Comparison of ENCODE assay signal across 15 cellular contexts in genomic region chr4:79198886-79199591, GRCh38.
A peak's percentile ranks its signal among the peaks of the same experiment; 100 is the strongest.
DNase-seq lines count a peak whose midpoint lies in the region; ATAC-seq and TF ChIP-seq lines count a peak whose summit lies in the region.
"Had no signal": no experiment of that assay in that cellular context is flagged by ENCODE, and none has a peak within 500 bp of the region (broad histone marks: within the 10 kb centered on the region; RNA-seq: fewer than 3 reads in every experiment).

No MANE protein-coding gene starts in this region.

- H3K4me1 Mint-ChIP-seq in Calu3 (ENCODE audit: low read depth, unreplicated experiment): peaks cover 24% of the 10 kb centered on the region
- H3K4me1 Mint-ChIP-seq: immature natural killer cell had no signal

- BruUV-seq in Calu3 (replicated peaks; lab: Mats Ljungman, UMichigan): no TSS peak

- H3K27ac Mint-ChIP-seq in Calu3 (ENCODE audit: unreplicated experiment): no peak overlapping the region
- H3K27ac Mint-ChIP-seq: immature natural killer cell had no signal

- H3K9me3 Mint-ChIP-seq in Calu3 (ENCODE audit: low read depth, unreplicated experiment): no peaks in the 10 kb centered on the region

- no peak for TF ChIP-seq CTCF in Calu3 (IDR thresholded peaks at IDR 0.05; ENCODE audit: unreplicated experiment)

- H3K27me3 Mint-ChIP-seq in Calu3 (ENCODE audit: unreplicated experiment): no peaks in the 10 kb centered on the region

- DNase-seq in Calu3 (peak; percentile 4), NCI-H1105 treated with DMSO at 0.1 percent for 48 hours (lab: John Stamatoyannopoulos, UW) (peak; percentile 92), NCI-H526 (lab: John Stamatoyannopoulos, UW) (peak; percentile 7 to 40), erythroblast (lab: John Stamatoyannopoulos, UW) (peak; percentile 19 to 44), T-helper 2 cell (no peak), DMS114 treated with DMSO at 0.1 percent for 48 hours (lab: John Stamatoyannopoulos, UW; ENCODE audit: unreplicated experiment) (no peak), SW 1271 (lab: John Stamatoyannopoulos, UW) (no peak)
- DNase-seq: ACHN; activated CD4-positive, alpha-beta T cell treated with anti-CD3 and anti-CD28 coated beads, Interleukin-2, amount 50 U/mL, for 1 hour; immature natural killer cell; Karpas-422; psoas muscle; stimulated activated CD8-positive, alpha-beta memory T cell treated with anti-CD3 and anti-CD28 coated beads, Interleukin-4, amount 100 ng/mL, for 48 hours; upper lobe of left lung had no signal

- intact Hi-C loops in Calu3 (cut with micrococcal nuclease; ENCODE audit: unreplicated experiment): no loop called here

- H3K36me3 Mint-ChIP-seq in Calu3 (ENCODE audit: insufficient read depth, unreplicated experiment): no peaks in the 10 kb centered on the region
- H3K36me3 Mint-ChIP-seq: immature natural killer cell had no signal

- H3K4me3 Mint-ChIP-seq in Calu3 (ENCODE audit: low read depth, unreplicated experiment): no peak overlapping the region
- H3K4me3 Mint-ChIP-seq: immature natural killer cell had no signal

- ATAC-seq in GM21526 (IDR thresholded peaks at IDR 0.05; ENCODE audit: low FRiP score, unreplicated experiment): no peak
- ATAC-seq: psoas muscle had no signal

- CTCF ChIA-PET in Calu3 (lab: Charles Lee): interaction anchor here (0.5 to 0.8 kb wide), 3 partner anchors 10 to 545 kb away, joined by 3 to 7 read pairs (median 5); no protein-coding TSS in a partner anchor

- no peak for TF ChIP-seq POLR2A in erythroblast (IDR thresholded peaks at IDR 0.05; ENCODE audit: low read length)

Comparison
In these comparisons a context has a peak if more than half of its experiments do, and no peak if none do; other contexts are left out.
1. DNase-seq: peak in Calu3 (single experiment), NCI-H1105 treated with DMSO at 0.1 percent for 48 hours (single experiment), NCI-H526 (2 of 2) and erythroblast (2 of 2); none in T-helper 2 cell (0 of 5), DMS114 treated with DMSO at 0.1 percent for 48 hours (single experiment) and SW 1271 (0 of 2).